In the genomic region with DNA sequence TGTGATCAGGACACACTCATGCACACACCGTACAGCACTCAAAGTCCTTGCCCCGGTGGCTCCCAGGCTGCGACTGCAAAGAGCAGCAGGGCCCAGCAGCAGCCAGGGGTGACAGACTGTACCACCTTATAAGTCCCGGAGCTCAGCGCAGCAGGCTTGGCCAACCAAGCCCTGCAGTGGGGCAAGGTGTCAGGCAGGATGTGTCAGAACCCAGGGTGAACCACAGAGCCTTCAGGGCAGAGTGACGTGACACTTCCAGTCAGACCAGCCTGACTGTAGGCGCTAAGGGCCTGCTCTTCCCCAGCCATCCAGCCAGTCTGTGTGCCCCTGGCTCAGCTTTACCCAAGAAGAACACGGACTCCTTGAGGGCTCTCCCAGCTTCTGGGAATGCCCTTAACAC, we compare ENCODE assay signal across 2 cellular contexts.
TF ChIP-seq lines count a peak whose summit lies in the region.

No MANE protein-coding gene starts in this region.

TF ChIP-seq in IMR-90, 13 proteins besides CTCF, POLR2A, EP300 and RAD21:
- TF ChIP-seq SMC3 (IDR thresholded peaks at IDR 0.05; ENCODE audit: low read depth, low read length) (no peak), BHLHE40 (IDR thresholded peaks at IDR 0.05; ENCODE audit: low read depth, low read length) (no peak), NFE2L2 (IDR thresholded peaks at IDR 0.05; ENCODE audit: low read depth, low read length) (no peak), MAZ (IDR thresholded peaks at IDR 0.05; ENCODE audit: borderline replicate concordance, low read depth, low read length) (no peak)
- TF ChIP-seq, protein P1, sequence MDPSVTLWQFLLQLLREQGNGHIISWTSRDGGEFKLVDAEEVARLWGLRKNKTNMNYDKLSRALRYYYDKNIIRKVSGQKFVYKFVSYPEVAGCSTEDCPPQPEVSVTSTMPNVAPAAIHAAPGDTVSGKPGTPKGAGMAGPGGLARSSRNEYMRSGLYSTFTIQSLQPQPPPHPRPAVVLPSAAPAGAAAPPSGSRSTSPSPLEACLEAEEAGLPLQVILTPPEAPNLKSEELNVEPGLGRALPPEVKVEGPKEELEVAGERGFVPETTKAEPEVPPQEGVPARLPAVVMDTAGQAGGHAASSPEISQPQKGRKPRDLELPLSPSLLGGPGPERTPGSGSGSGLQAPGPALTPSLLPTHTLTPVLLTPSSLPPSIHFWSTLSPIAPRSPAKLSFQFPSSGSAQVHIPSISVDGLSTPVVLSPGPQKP (IDR thresholded peaks at IDR 0.05; ENCODE audit: borderline replicate concordance, low read depth, low read length): no peak

TF ChIP-seq in HepG2, 621 proteins besides CTCF, POLR2A, EP300 and RAD21:
- TF ChIP-seq, protein P2, sequence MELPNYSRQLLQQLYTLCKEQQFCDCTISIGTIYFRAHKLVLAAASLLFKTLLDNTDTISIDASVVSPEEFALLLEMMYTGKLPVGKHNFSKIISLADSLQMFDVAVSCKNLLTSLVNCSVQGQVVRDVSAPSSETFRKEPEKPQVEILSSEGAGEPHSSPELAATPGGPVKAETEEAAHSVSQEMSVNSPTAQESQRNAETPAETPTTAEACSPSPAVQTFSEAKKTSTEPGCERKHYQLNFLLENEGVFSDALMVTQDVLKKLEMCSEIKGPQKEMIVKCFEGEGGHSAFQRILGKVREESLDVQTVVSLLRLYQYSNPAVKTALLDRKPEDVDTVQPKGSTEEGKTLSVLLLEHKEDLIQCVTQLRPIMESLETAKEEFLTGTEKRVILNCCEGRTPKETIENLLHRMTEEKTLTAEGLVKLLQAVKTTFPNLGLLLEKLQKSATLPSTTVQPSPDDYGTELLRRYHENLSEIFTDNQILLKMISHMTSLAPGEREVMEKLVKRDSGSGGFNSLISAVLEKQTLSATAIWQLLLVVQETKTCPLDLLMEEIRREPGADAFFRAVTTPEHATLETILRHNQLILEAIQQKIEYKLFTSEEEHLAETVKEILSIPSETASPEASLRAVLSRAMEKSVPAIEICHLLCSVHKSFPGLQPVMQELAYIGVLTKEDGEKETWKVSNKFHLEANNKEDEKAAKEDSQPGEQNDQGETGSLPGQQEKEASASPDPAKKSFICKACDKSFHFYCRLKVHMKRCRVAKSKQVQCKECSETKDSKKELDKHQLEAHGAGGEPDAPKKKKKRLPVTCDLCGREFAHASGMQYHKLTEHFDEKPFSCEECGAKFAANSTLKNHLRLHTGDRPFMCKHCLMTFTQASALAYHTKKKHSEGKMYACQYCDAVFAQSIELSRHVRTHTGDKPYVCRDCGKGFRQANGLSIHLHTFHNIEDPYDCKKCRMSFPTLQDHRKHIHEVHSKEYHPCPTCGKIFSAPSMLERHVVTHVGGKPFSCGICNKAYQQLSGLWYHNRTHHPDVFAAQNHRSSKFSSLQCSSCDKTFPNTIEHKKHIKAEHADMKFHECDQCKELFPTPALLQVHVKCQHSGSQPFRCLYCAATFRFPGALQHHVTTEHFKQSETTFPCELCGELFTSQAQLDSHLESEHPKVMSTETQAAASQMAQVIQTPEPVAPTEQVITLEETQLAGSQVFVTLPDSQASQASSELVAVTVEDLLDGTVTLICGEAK (IDR thresholded peaks at IDR 0.05): no peak
- TF ChIP-seq, protein P2 (CRISPR knock-in tag; IDR thresholded peaks at IDR 0.05): no peak
- TF ChIP-seq PCBP1 (IDR thresholded peaks at IDR 0.05; ENCODE audit: borderline replicate concordance, low read depth, low read length) (no peak), ZNF563 (CRISPR knock-in tag; IDR thresholded peaks at IDR 0.05) (no peak), MLLT10 (CRISPR knock-in tag; IDR thresholded peaks at IDR 0.05) (no peak), POGZ (CRISPR knock-in tag; IDR thresholded peaks at IDR 0.05) (no peak)
- TF ChIP-seq, protein P3, sequence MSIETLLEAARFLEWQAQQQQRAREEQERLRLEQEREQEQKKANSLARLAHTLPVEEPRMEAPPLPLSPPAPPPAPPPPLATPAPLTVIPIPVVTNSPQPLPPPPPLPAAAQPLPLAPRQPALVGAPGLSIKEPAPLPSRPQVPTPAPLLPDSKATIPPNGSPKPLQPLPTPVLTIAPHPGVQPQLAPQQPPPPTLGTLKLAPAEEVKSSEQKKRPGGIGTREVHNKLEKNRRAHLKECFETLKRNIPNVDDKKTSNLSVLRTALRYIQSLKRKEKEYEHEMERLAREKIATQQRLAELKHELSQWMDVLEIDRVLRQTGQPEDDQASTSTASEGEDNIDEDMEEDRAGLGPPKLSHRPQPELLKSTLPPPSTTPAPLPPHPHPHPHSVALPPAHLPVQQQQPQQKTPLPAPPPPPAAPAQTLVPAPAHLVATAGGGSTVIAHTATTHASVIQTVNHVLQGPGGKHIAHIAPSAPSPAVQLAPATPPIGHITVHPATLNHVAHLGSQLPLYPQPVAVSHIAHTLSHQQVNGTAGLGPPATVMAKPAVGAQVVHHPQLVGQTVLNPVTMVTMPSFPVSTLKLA (IDR thresholded peaks at IDR 0.05): no peak
- TF ChIP-seq, protein P4, sequence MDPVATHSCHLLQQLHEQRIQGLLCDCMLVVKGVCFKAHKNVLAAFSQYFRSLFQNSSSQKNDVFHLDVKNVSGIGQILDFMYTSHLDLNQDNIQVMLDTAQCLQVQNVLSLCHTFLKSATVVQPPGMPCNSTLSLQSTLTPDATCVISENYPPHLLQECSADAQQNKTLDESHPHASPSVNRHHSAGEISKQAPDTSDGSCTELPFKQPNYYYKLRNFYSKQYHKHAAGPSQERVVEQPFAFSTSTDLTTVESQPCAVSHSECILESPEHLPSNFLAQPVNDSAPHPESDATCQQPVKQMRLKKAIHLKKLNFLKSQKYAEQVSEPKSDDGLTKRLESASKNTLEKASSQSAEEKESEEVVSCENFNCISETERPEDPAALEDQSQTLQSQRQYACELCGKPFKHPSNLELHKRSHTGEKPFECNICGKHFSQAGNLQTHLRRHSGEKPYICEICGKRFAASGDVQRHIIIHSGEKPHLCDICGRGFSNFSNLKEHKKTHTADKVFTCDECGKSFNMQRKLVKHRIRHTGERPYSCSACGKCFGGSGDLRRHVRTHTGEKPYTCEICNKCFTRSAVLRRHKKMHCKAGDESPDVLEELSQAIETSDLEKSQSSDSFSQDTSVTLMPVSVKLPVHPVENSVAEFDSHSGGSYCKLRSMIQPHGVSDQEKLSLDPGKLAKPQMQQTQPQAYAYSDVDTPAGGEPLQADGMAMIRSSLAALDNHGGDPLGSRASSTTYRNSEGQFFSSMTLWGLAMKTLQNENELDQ (CRISPR knock-in tag; IDR thresholded peaks at IDR 0.05; ENCODE audit: borderline replicate concordance): no peak
TF ChIP-seq in HepG2: peak in this region for 0.
